9 cellular contexts compared by ENCODE assay signal in the genomic region with DNA sequence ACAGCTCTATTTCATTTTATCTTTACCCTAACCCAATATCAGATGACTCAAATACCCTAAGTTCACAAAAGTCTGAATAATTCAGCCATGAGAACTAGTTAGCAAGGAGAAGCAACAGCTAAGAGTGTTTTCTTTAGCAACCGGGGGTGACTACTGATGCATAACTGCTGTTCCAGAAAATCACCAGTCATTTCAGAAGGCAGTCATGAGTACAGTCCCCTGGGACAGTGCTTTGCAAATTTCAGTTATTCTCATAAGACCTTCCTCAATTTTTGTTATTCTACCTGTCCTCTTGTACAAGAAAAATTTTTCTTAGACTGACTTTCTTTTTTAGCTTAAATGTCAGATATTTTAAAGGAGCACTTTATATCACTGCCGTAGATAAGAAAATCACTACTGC. TPM values are rescaled to one million over a fixed set of nuclear protein-coding genes. Genes with fewer than 3 reads are reported as not detected.
DNase-seq lines count a peak whose midpoint lies in the region; ATAC-seq and TF ChIP-seq lines count a peak whose summit lies in the region.
"Had no signal": no experiment of that assay in that cellular context is flagged by ENCODE, and none has a peak within 500 bp of the region (broad histone marks: within the 10 kb centered on the region; RNA-seq: fewer than 3 reads in every experiment).

No MANE protein-coding gene starts in this region.

- no peaks in the 10 kb centered on the region for H3K79me2 ChIP-seq in hepatocyte

- TF ChIP-seq POLR2A in testis (IDR thresholded peaks at IDR 0.05) = no peak

- H3K4me3 Mint-ChIP-seq in IgD-negative memory B cell = peak overlapping the region; percentile 73 to 90 (median 84)
- no peak overlapping the region for H3K4me3 Mint-ChIP-seq in activated CD4-positive, alpha-beta T cell treated with anti-CD3 and anti-CD28 coated beads, Interleukin-2, amount 10 ng/mL, durations not matched to agents 24 days and 14 days

- H3K27ac ChIP-seq in hepatocyte (no peak overlapping the region), testis (no peak overlapping the region)
- H3K27ac ChIP-seq: SK-N-MC had no signal

- no peak for DNase-seq in hepatocyte (ENCODE audit: low spot score)
- DNase-seq in testis = no peak
- DNase-seq in activated CD4-positive, alpha-beta T cell treated with anti-CD3 and anti-CD28 coated beads, Interleukin-2, amount 10 ng/mL, durations not matched to agents 24 days and 14 days = no peak
- no peak for DNase-seq in NCI-H510A treated with DMSO at 0.1 percent for 48 hours (lab: John Stamatoyannopoulos, UW)
- no peak for DNase-seq in T-helper 1 cell

- no peak overlapping the region for H3K4me2 ChIP-seq in hepatocyte

- H3K4me3 ChIP-seq in hepatocyte = no peak overlapping the region
- no peak overlapping the region for H3K4me3 ChIP-seq in testis
- H3K4me3 ChIP-seq: SK-N-MC had no signal

- ATAC-seq in GM18499 (IDR thresholded peaks at IDR 0.05; ENCODE audit: insufficient read depth, unreplicated experiment) (peak; percentile 98), GM21723 (IDR thresholded peaks at IDR 0.05; ENCODE audit: unreplicated experiment) (peak; percentile 99)

- H3K9me3 ChIP-seq in hepatocyte (ENCODE audit: low read depth) (no peaks in the 10 kb centered on the region), testis (no peaks in the 10 kb centered on the region)

- H3K9me2 ChIP-seq in hepatocyte (replicated peaks; ENCODE audit: insufficient read depth) = no peaks in the 10 kb centered on the region

- H3K4me1 ChIP-seq in hepatocyte (ENCODE audit: insufficient read depth) = no peaks in the 10 kb centered on the region
- H3K4me1 ChIP-seq in testis = no peaks in the 10 kb centered on the region

- intact Hi-C loops in testis (cut with DNase I; ENCODE audit: low total_unique reads) = no loop called here
- intact Hi-C loops in activated CD4-positive, alpha-beta T cell treated with anti-CD3 and anti-CD28 coated beads, Interleukin-2, amount 10 ng/mL, durations not matched to agents 24 days and 14 days (cut with micrococcal nuclease) = no loop called here

- H3K27me3 Mint-ChIP-seq in IgD-negative memory B cell = no peaks in the 10 kb centered on the region
- no peaks in the 10 kb centered on the region for H3K27me3 Mint-ChIP-seq in activated CD4-positive, alpha-beta T cell treated with anti-CD3 and anti-CD28 coated beads, Interleukin-2, amount 10 ng/mL, durations not matched to agents 24 days and 14 days

- peaks cover 0 to 3% (median 1%) of the 10 kb centered on the region in 3 donors for H3K9me3 Mint-ChIP-seq in IgD-negative memory B cell
- no peaks in the 10 kb centered on the region for H3K9me3 Mint-ChIP-seq in activated CD4-positive, alpha-beta T cell treated with anti-CD3 and anti-CD28 coated beads, Interleukin-2, amount 10 ng/mL, durations not matched to agents 24 days and 14 days

- no peaks in the 10 kb centered on the region for H3K27me3 ChIP-seq in hepatocyte
- H3K27me3 ChIP-seq in testis = no peaks in the 10 kb centered on the region

- H3K4me1 Mint-ChIP-seq in IgD-negative memory B cell = peaks cover 53 to 74% (median 65%) of the 10 kb centered on the region in 3 donors
- H3K4me1 Mint-ChIP-seq in activated CD4-positive, alpha-beta T cell treated with anti-CD3 and anti-CD28 coated beads, Interleukin-2, amount 10 ng/mL, durations not matched to agents 24 days and 14 days = peaks cover 3% of the 10 kb centered on the region

- peak overlapping the region; percentile 16 for H2AFZ ChIP-seq in hepatocyte

- WGBS in hepatocyte (ENCODE audit: low lambda C conversion rate, missing lambda C conversion rate) = 81% methylated on average over 2 of the region's 2 CpGs
- 73 to 76% methylated on average over 2 of the region's 2 CpGs for WGBS in testis, 2 donors

- TF ChIP-seq CTCF in hepatocyte (IDR thresholded peaks at IDR 0.05; ENCODE audit: poor library complexity) = no peak
- TF ChIP-seq CTCF in testis (IDR thresholded peaks at IDR 0.05) = no peak

- peak overlapping the region; percentile 93 to 98 (median 96) for H3K27ac Mint-ChIP-seq in IgD-negative memory B cell
- H3K27ac Mint-ChIP-seq in activated CD4-positive, alpha-beta T cell treated with anti-CD3 and anti-CD28 coated beads, Interleukin-2, amount 10 ng/mL, durations not matched to agents 24 days and 14 days = no peak overlapping the region

- H3K36me3 Mint-ChIP-seq in IgD-negative memory B cell = peaks cover 33% of the 10 kb centered on the region
- no peaks in the 10 kb centered on the region for H3K36me3 Mint-ChIP-seq in activated CD4-positive, alpha-beta T cell treated with anti-CD3 and anti-CD28 coated beads, Interleukin-2, amount 10 ng/mL, durations not matched to agents 24 days and 14 days (ENCODE audit: low read depth)

- H3K36me3 ChIP-seq in hepatocyte (replicated peaks; ENCODE audit: insufficient read depth, low read depth) = no peaks in the 10 kb centered on the region
- no peaks in the 10 kb centered on the region for H3K36me3 ChIP-seq in testis (ENCODE audit: low read depth, missing control alignments)

- H4K20me1 ChIP-seq in hepatocyte (ENCODE audit: insufficient read depth, poor library complexity, severe bottlenecking) = no peaks in the 10 kb centered on the region

RNA-seq across cellular contexts. Expression of gene BANK1, which starts 16.4 kb away (rescaled TPM):
- polyA plus RNA-seq in IgD-negative memory B cell (599 TPM), hepatocyte (0.29 and 2.2 TPM in 2 replicates), testis (ENCODE audit: insufficient read depth, low read depth, low replicate concordance) (5.2 TPM)
- total RNA-seq in hepatocyte (0.17 and 0.52 TPM in 2 replicates), testis (10 to 100 TPM in 1 of 2 donors, 1 to 10 TPM in 1; 10.0 to 10.4 TPM)
- not detected in 2 replicates for total RNA-seq in activated CD4-positive, alpha-beta T cell treated with anti-CD3 and anti-CD28 coated beads, Interleukin-2, amount 10 ng/mL, durations not matched to agents 24 days and 14 days
